Comparison of ENCODE assay signal across 9 cellular contexts in the genomic region with DNA sequence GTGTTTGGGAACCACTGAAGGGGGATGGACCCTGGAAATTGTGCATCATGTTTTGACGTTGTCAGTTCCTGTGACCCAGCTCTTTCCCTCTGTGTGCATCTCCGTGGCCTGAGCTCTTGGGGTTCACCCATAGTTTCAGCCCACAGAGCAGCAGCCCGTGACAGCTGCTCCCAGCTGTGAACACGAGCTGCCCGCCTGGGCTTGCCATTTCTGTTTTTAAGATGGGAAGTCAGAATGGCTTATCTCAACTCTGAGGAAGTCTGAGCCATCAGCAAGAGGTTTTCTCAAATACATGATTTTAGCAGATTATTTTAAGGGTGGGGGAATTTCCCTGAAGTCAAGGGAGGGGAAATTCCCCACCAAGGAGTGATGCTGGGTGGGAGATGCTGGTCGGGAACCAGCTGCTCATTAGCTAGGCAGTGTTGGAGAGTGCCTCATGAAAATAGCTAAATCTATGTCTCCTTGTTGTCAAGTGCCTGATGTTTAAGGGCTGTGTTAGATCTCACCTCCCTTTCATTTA. TPM values are rescaled to one million over a fixed set of nuclear protein-coding genes. Genes with fewer than 3 reads are reported as not detected.
DNase-seq lines count a peak whose midpoint lies in the region; ATAC-seq and TF ChIP-seq lines count a peak whose summit lies in the region.
"Had no signal": no experiment of that assay in that cellular context is flagged by ENCODE, and none has a peak within 500 bp of the region (broad histone marks: within the 10 kb centered on the region; RNA-seq: fewer than 3 reads in every experiment).

No MANE protein-coding gene starts in this region.

- CTCF ChIA-PET in SK-N-SH (lab: Yijun Ruan, JAX): interaction anchor here (1.3 kb wide), 1 partner anchor 10 kb away, joined by 5 read pairs; no protein-coding TSS in a partner anchor

- TF ChIP-seq EP300 in ovary (IDR thresholded peaks at IDR 0.05) (no peak), SK-N-SH (IDR thresholded peaks at IDR 0.05; ENCODE audit: borderline replicate concordance in 1 of 2, low read depth in 1 of 2, low read length in 1 of 2) (no peak)

- H3K9me3 ChIP-seq in adrenal gland (replicated peaks in 1 of 3) (no peaks in the 10 kb centered on the region), ovary (no peaks in the 10 kb centered on the region), SK-N-SH (no peaks in the 10 kb centered on the region)
- H3K9me3 ChIP-seq: body of pancreas had no signal

- H2AFZ ChIP-seq in SK-N-SH (ENCODE audit: low read depth): no peak overlapping the region

- no peaks in the 10 kb centered on the region for H3F3A ChIP-seq in SK-N-SH (replicated peaks; ENCODE audit: insufficient read depth)

- TF ChIP-seq CTCF in GM10266 (IDR thresholded peaks at IDR 0.05; ENCODE audit: control insufficient read depth, insufficient read depth, low read depth, missing control alignments) (no peak), adrenal gland (IDR thresholded peaks at IDR 0.05) (no peak), ovary (IDR thresholded peaks at IDR 0.05) (no peak), SK-N-SH (IDR thresholded peaks at IDR 0.05) (no peak)

- no peaks in the 10 kb centered on the region for H3K79me2 ChIP-seq in SK-N-SH (ENCODE audit: insufficient read depth)

- H3K9ac ChIP-seq in SK-N-SH: no peak overlapping the region

- 49 to 75% (median 66%) methylated on average over 5 to 6 of the region's 6 CpGs for WGBS in adrenal gland, 4 donors
- WGBS in ovary, 3 donors: 6 to 24% (median 7%) methylated on average over 6 of the region's 6 CpGs
- 81% methylated on average over 6 of the region's 6 CpGs for WGBS in SK-N-SH (ENCODE audit: low lambda C conversion rate)

- no peak for TF ChIP-seq POLR2A in adrenal gland (IDR thresholded peaks at IDR 0.05)
- TF ChIP-seq POLR2A in ovary (IDR thresholded peaks at IDR 0.05): no peak

- ATAC-seq in GM21825 (IDR thresholded peaks at IDR 0.05; ENCODE audit: unreplicated experiment): peak; percentile 69
- ATAC-seq: body of pancreas had no signal

- POLR2A ChIA-PET in SK-N-SH (lab: Yijun Ruan, JAX): no interaction called here

- H3K4me2 ChIP-seq in SK-N-SH: no peak overlapping the region

- H3K4me3 ChIP-seq in adrenal gland: no peak overlapping the region
- H3K4me3 ChIP-seq in ovary: no peak overlapping the region
- H3K4me3 ChIP-seq in SK-N-SH (ENCODE audit: low read depth in 2 of 2, low read length in 1 of 2): no peak overlapping the region
- H3K4me3 ChIP-seq: body of pancreas had no signal

- DNase-seq in GM10266 (ENCODE audit: extremely low spot score) (peak; percentile 69), T follicular helper cell (ENCODE audit: low read depth) (peak; percentile 47), adrenal gland (peak in 5 of 7 donors; percentile 33 to 69 (median 34)), ovary (peak; percentile 54 to 83 (median 75)), NOMO-1 (lab: John Stamatoyannopoulos, UW; ENCODE audit: unreplicated experiment in 2 of 2) (no peak), SK-N-SH (no peak), A172 (ENCODE audit: low spot score) (no peak)

- H3K36me3 ChIP-seq in adrenal gland (replicated peaks in 1 of 2) (no peaks in the 10 kb centered on the region), ovary (no peaks in the 10 kb centered on the region), SK-N-SH (replicated peaks in 1 of 2; ENCODE audit: control insufficient read depth in 1 of 2, insufficient read depth in 2 of 2, low read length in 1 of 2) (no peaks in the 10 kb centered on the region)

- no peaks in the 10 kb centered on the region for H3K27me3 ChIP-seq in adrenal gland
- no peaks in the 10 kb centered on the region for H3K27me3 ChIP-seq in ovary
- H3K27me3 ChIP-seq in SK-N-SH (ENCODE audit: insufficient read depth): no peaks in the 10 kb centered on the region
- H3K27me3 ChIP-seq: body of pancreas had no signal

- no peak for TF ChIP-seq RAD21 in SK-N-SH (IDR thresholded peaks at IDR 0.05; ENCODE audit: low read length)

- H3K4me1 ChIP-seq in adrenal gland (replicated peaks in 1 of 2) (peaks cover 36 to 40% of the 10 kb centered on the region in 2 donors), ovary (ENCODE audit: insufficient read depth) (peaks cover 30% of the 10 kb centered on the region), SK-N-SH (ENCODE audit: control insufficient read depth in 1 of 2, insufficient read depth in 2 of 2, low read depth in 1 of 2, low read length in 1 of 2) (peaks cover 11 to 21% of the 10 kb centered on the region in 2 experiments)

- peak overlapping the region in 1 of 5 donors; percentile 13 for H3K27ac ChIP-seq in adrenal gland
- peak overlapping the region; percentile 44 to 93 for H3K27ac ChIP-seq in ovary
- no peak overlapping the region for H3K27ac ChIP-seq in SK-N-SH (ENCODE audit: low read depth in 2 of 2, low read length in 1 of 2)

- H4K20me1 ChIP-seq in SK-N-SH (ENCODE audit: insufficient read depth): no peaks in the 10 kb centered on the region

- intact Hi-C loops in adrenal gland (cut with DNase I): no loop called here
- intact Hi-C loops in ovary (cut with DNase I): no loop called here

- no peaks in the 10 kb centered on the region for H3K9me2 ChIP-seq in SK-N-SH

TF ChIP-seq in SK-N-SH, 30 proteins besides CTCF, POLR2A, EP300 and RAD21:
- TF ChIP-seq TEAD4 (IDR thresholded peaks at IDR 0.05; ENCODE audit: borderline replicate concordance, insufficient read depth): no peak
- TF ChIP-seq USF2 (IDR thresholded peaks at IDR 0.05; ENCODE audit: borderline replicate concordance, low read depth, low read length): no peak
- TF ChIP-seq MAX (IDR thresholded peaks at IDR 0.05; ENCODE audit: low read depth): no peak
- no peak for TF ChIP-seq TAF1 (IDR thresholded peaks at IDR 0.05; ENCODE audit: borderline replicate concordance, low read depth, low read length)
- no peak for TF ChIP-seq SMC3 (IDR thresholded peaks at IDR 0.05; ENCODE audit: low read depth, low read length)
- TF ChIP-seq RFX5 (IDR thresholded peaks at IDR 0.05; ENCODE audit: low read length): no peak
- TF ChIP-seq JUND (IDR thresholded peaks at IDR 0.05): no peak
- no peak for TF ChIP-seq FOSL2 (IDR thresholded peaks at IDR 0.05; ENCODE audit: borderline replicate concordance, low read depth)
- TF ChIP-seq GABPA (IDR thresholded peaks at IDR 0.05; ENCODE audit: low read depth): no peak
TF ChIP-seq in SK-N-SH: peak in this region for 0.

RNA-seq across cellular contexts. Expression of gene C1QTNF9, which starts 34.9 kb away (rescaled TPM):
- under 1 TPM in 1 of 8 donors, not detected in 7; 0.11 TPM for total RNA-seq in adrenal gland
- under 1 TPM in 2 of 3 donors, not detected in 1; 0.16 to 0.94 TPM for polyA plus RNA-seq in adrenal gland
- total RNA-seq in ovary: under 1 TPM in 4 of 7 donors, not detected in 3; 0.12 to 0.27 (median 0.19) TPM
- 1 to 10 TPM in 1 of 2 donors, under 1 TPM in 1; 0.39 to 1.6 TPM for polyA plus RNA-seq in ovary
- polyA plus RNA-seq in SK-N-SH (2012; rRNA removed): not detected in 2 replicates
- not detected in 2 replicates for polyA plus RNA-seq in SK-N-SH (2012; cell fraction: cytosol; rRNA removed)
- polyA plus RNA-seq in SK-N-SH (2012; cell fraction: nucleus; rRNA removed): 0.05 TPM in 1 of 2 replicates, not detected in the other
- total RNA-seq in A172 (2014; rRNA removed; shearing (Covaris generic)): not detected in 2 replicates

Comparison
In these comparisons a context has a peak if more than half of its experiments do, and no peak if none do; other contexts are left out.
1. DNase-seq: peak in GM10266 (single experiment), T follicular helper cell (single experiment), adrenal gland (5 of 7) and ovary (5 of 5); none in NOMO-1 (0 of 2), SK-N-SH (single experiment) and A172 (single experiment).
2. H3K27ac ChIP-seq: peak in ovary (2 of 2); none in SK-N-SH (0 of 2).